Comparison of ENCODE assay signal across 8 cellular contexts in the genomic region with DNA sequence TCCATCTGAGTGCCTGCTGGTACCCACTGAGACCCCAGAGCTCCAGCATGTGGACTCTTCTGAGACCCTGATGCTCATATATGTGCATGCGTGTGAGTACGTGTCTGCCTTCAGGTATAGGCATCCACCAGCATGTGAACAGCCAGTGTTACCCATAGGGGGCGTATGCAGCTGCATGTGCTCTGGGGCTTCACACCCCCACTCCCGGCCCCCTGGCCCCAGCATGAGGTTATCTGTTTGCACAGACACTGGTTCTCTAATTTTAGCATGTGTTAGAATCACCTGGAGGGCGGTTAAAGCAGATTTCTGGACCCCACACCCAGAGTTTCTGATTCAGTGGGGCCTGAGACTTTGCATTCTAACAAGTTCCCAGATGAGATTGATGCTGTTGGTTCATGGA. TPM values are rescaled to one million over a fixed set of nuclear protein-coding genes. Genes with fewer than 3 reads are reported as not detected.
DNase-seq lines count a peak whose midpoint lies in the region; ATAC-seq, FAIRE-seq and TF ChIP-seq lines count a peak whose summit lies in the region.
"Had no signal": no experiment of that assay in that cellular context is flagged by ENCODE, and none has a peak within 500 bp of the region (broad histone marks: within the 10 kb centered on the region; RNA-seq: fewer than 3 reads in every experiment).

No MANE protein-coding gene starts in this region.

- H3K27ac ChIP-seq in small intestine (ENCODE audit: low read depth in 1 of 2, low read length in 1 of 2) = no peak overlapping the region
- H3K27ac ChIP-seq: neutrophil had no signal

- FAIRE-seq in GM19239 (lab: Jason Lieb, UNC) = no peak
- FAIRE-seq in small intestine (lab: Jason Lieb, UNC) = no peak

- DNase-seq in GM19239 (ENCODE audit: insufficient read length, low spot score) (peak; percentile 18), SHP77 (lab: John Stamatoyannopoulos, UW) (peak; percentile 62 to 75), cardiac fibroblast (ENCODE audit: low read depth in 2 of 2) (no peak), small intestine (peak; percentile 4), NCI-H446 treated with DMSO at 0.1 percent for 48 hours (lab: John Stamatoyannopoulos, UW) (no peak), NCI-H2029 (lab: John Stamatoyannopoulos, UW) (no peak)

- H3K9me3 ChIP-seq in small intestine (ENCODE audit: control insufficient read depth, low read depth) = no peaks in the 10 kb centered on the region
- H3K9me3 ChIP-seq: neutrophil had no signal

- no peaks in the 10 kb centered on the region for H3K36me3 ChIP-seq in small intestine (ENCODE audit: control insufficient read depth in 2 of 2, insufficient read depth in 2 of 2, low read length in 2 of 2)
- H3K36me3 ChIP-seq: neutrophil had no signal

- peak; percentile 48 for TF ChIP-seq CTCF in cardiac fibroblast (IDR thresholded peaks at IDR 0.05; ENCODE audit: low read depth, low read length)

- WGBS in small intestine, 3 donors = 58 to 69% (median 66%) methylated on average over 5 of the region's 5 CpGs

- no peaks in the 10 kb centered on the region for H3K27me3 ChIP-seq in small intestine (ENCODE audit: control insufficient read depth in 2 of 2, insufficient read depth in 2 of 2, low read length in 2 of 2)
- H3K27me3 ChIP-seq: neutrophil had no signal

- no peaks in the 10 kb centered on the region for H3K4me1 ChIP-seq in small intestine (ENCODE audit: control insufficient read depth in 2 of 2, insufficient read depth in 1 of 2, low read depth in 1 of 2, low read length in 1 of 2)

- ATAC-seq in GM19467 (IDR thresholded peaks at IDR 0.05; ENCODE audit: unreplicated experiment) = no peak

- H3K4me3 ChIP-seq in cardiac fibroblast (replicated peaks in 1 of 2; ENCODE audit: low read depth in 2 of 2, low read length in 2 of 2) (no peak overlapping the region), small intestine (ENCODE audit: low read depth in 1 of 2, low read length in 2 of 2) (no peak overlapping the region)

RNA-seq across cellular contexts. Expression of a gene that starts 0.8 kb away (rescaled TPM):
- polyA plus RNA-seq in small intestine = 1 to 10 TPM in 1 of 3 donors, under 1 TPM in 2; 0.67 to 8.7 (median 0.81) TPM

RNA-seq across cellular contexts. Expression of a gene that starts 27.0 kb away (rescaled TPM):
- 10 to 100 TPM; 13.2 to 18.6 (median 18.2) TPM for polyA plus RNA-seq in small intestine

Comparison
In these comparisons a context has a peak if more than half of its experiments do, and no peak if none do; other contexts are left out.
1. DNase-seq: peak in GM19239 (single experiment), SHP77 (2 of 2) and small intestine (single experiment); none in cardiac fibroblast (0 of 2), NCI-H446 treated with DMSO at 0.1 percent for 48 hours (single experiment) and NCI-H2029 (single experiment).